ENCODE assay signal across 1 cellular context in genomic region chr11:116605543-116605942, GRCh38.
TF ChIP-seq lines count a peak whose summit lies in the region.

No MANE protein-coding gene starts in this region.

TF ChIP-seq in HepG2, 621 proteins besides CTCF, POLR2A, EP300 and RAD21 (continued from another document and continues in another):
- TF ChIP-seq ZNF512B (CRISPR knock-in tag; IDR thresholded peaks at IDR 0.05; ENCODE audit: borderline replicate concordance) (no peak), ZNF761 (CRISPR knock-in tag; conservative IDR thresholded peaks at IDR 0.05) (no peak), RBM39 (IDR thresholded peaks at IDR 0.05; ENCODE audit: low read depth, low read length, poor library complexity, severe bottlenecking) (no peak), MYNN (CRISPR knock-in tag; IDR thresholded peaks at IDR 0.05; ENCODE audit: low read depth) (0 out of 2 replicates have a peak, but pooled peaks have one; percentile 56), TCF7L2 (IDR thresholded peaks at IDR 0.05; ENCODE audit: low read depth, low read length) (no peak), ZKSCAN8 (CRISPR knock-in tag; IDR thresholded peaks at IDR 0.05; ENCODE audit: borderline replicate concordance) (no peak), ZNF407 (CRISPR knock-in tag; IDR thresholded peaks at IDR 0.05; ENCODE audit: not compliant biosample characterization) (no peak), SMARCC2 (IDR thresholded peaks at IDR 0.05) (no peak), PTBP1 (IDR thresholded peaks at IDR 0.05; ENCODE audit: low read depth, low read length, poor library complexity, severe bottlenecking) (no peak), MEIS2 (CRISPR knock-in tag; IDR thresholded peaks at IDR 0.05) (peak; percentile 77; the same call in 1 of the 2 replicates), MTA3 (CRISPR knock-in tag; IDR thresholded peaks at IDR 0.05) (no peak), AKNA (CRISPR knock-in tag; IDR thresholded peaks at IDR 0.05; ENCODE audit: borderline replicate concordance) (0 out of 2 replicates have a peak, but pooled peaks have one; percentile 68), TRIM24 (CRISPR knock-in tag; IDR thresholded peaks at IDR 0.05) (no peak), MTF1 (CRISPR knock-in tag; IDR thresholded peaks at IDR 0.05) (peak; percentile 83; the same call in 1 of the 2 replicates), U2AF1 (optimal IDR thresholded peaks at IDR 0.05; ENCODE audit: low read depth, low read length) (no peak), ZNF687 (CRISPR knock-in tag; IDR thresholded peaks at IDR 0.05) (no peak), ZMYM2 (CRISPR knock-in tag; IDR thresholded peaks at IDR 0.05) (no peak), ZNF770 (CRISPR knock-in tag; IDR thresholded peaks at IDR 0.05) (no peak), ZNF446 (CRISPR knock-in tag; IDR thresholded peaks at IDR 0.05) (no peak), DPF2 (CRISPR knock-in tag; IDR thresholded peaks at IDR 0.05; ENCODE audit: borderline replicate concordance, low read depth) (no peak), ZNF326 (CRISPR knock-in tag; IDR thresholded peaks at IDR 0.05; ENCODE audit: borderline replicate concordance) (no peak), CCDC6 (CRISPR knock-in tag; IDR thresholded peaks at IDR 0.05) (peak; percentile 47; the same call in 1 of the 2 replicates), ZKSCAN5 (CRISPR knock-in tag; IDR thresholded peaks at IDR 0.05) (no peak), CCAR2 (optimal IDR thresholded peaks at IDR 0.05; ENCODE audit: low read depth, low read length) (no peak), EHMT2 (IDR thresholded peaks at IDR 0.05; ENCODE audit: borderline replicate concordance, low read depth, low read length) (peak; percentile 97)
